24 cellular contexts compared by ENCODE assay signal in genomic region chr1:179108644-179109043, GRCh38.
"Had no signal": no experiment of that assay in that cellular context is flagged by ENCODE, and none has a peak within 500 bp of the region (broad histone marks: within the 10 kb centered on the region; RNA-seq: fewer than 3 reads in every experiment).

No MANE protein-coding gene starts in this region.

- H3K27ac Mint-ChIP-seq: mesothelial cell of epicardium; naive thymus-derived CD8-positive, alpha-beta T cell; progenitor cell of endocrine pancreas; stimulated activated naive B cell treated with anti-CD40 and anti-IgM and Interleukin-4, amounts not matched to agents 10 μg/mL and 1 μg/mL and 100 μg/mL, for 72 hours; stimulated activated naive CD8-positive, alpha-beta T cell treated with anti-CD3 and anti-CD28 coated beads, Interleukin-15, Interleukin-2, amounts not matched to agents 100 ng/mL and 50 ng/mL, for 24 hours had no signal

- H3K4me3 ChIP-seq: gastrocnemius medialis, right atrium auricular region, sigmoid colon, thoracic aorta, tibial nerve, upper lobe of left lung had no signal

- H3K4me1 ChIP-seq: parathyroid adenoma, sigmoid colon had no signal

- H3K4me3 Mint-ChIP-seq: effector memory CD8-positive, alpha-beta T cell; mesothelial cell of epicardium; naive thymus-derived CD8-positive, alpha-beta T cell; nephron progenitor cell; stimulated activated naive B cell treated with anti-CD40 and anti-IgM and Interleukin-4, amounts not matched to agents 10 μg/mL and 1 μg/mL and 100 μg/mL, for 72 hours; stimulated activated naive CD8-positive, alpha-beta T cell treated with anti-CD3 and anti-CD28 coated beads, Interleukin-15, Interleukin-2, amounts not matched to agents 100 ng/mL and 50 ng/mL, for 24 hours had no signal

- H3K4me1 Mint-ChIP-seq: naive thymus-derived CD8-positive, alpha-beta T cell; nephron progenitor cell had no signal

- H3K79me2 ChIP-seq: parathyroid adenoma had no signal

- H2AFZ ChIP-seq: parathyroid adenoma had no signal

- H3K9ac ChIP-seq: parathyroid adenoma had no signal

- H3K9me3 Mint-ChIP-seq: effector memory CD8-positive, alpha-beta T cell; mesothelial cell of epicardium; naive thymus-derived CD8-positive, alpha-beta T cell; nephron progenitor cell; stimulated activated naive B cell treated with anti-CD40 and anti-IgM and Interleukin-4, amounts not matched to agents 10 μg/mL and 1 μg/mL and 100 μg/mL, for 72 hours; stimulated activated naive CD8-positive, alpha-beta T cell treated with anti-CD3 and anti-CD28 coated beads, Interleukin-15, Interleukin-2, amounts not matched to agents 100 ng/mL and 50 ng/mL, for 24 hours had no signal

- H3K27ac ChIP-seq: gastrocnemius medialis, parathyroid adenoma, right atrium auricular region, sigmoid colon, thoracic aorta, tibial nerve, upper lobe of left lung had no signal

- H3K27me3 ChIP-seq: gastrocnemius medialis, right atrium auricular region, sigmoid colon, tibial nerve, upper lobe of left lung had no signal

- H3K9me3 ChIP-seq: gastrocnemius medialis, right atrium auricular region, sigmoid colon, thoracic aorta, tibial nerve, upper lobe of left lung had no signal

- DNase-seq: cerebellar nuclear complex; cortex of kidney; effector memory CD8-positive, alpha-beta T cell; gastrocnemius medialis; head of caudate nucleus; mesenchymal stem cell; naive thymus-derived CD8-positive, alpha-beta T cell; nephron progenitor cell; nucleus accumbens; sigmoid colon; stimulated activated CD4-positive, alpha-beta T cell treated with anti-CD3 and anti-CD28 coated beads, Interleukin-2, amount 100 ng/mL, for 24 hours; stimulated activated CD4-positive, alpha-beta T cell treated with anti-CD3 and anti-CD28 coated beads, Interleukin-4, amount 100 ng/mL, for 24 hours; stimulated activated naive B cell treated with anti-CD40 and anti-IgM and Interleukin-4, amounts not matched to agents 10 μg/mL and 1 μg/mL and 100 μg/mL, for 72 hours; upper lobe of left lung had no signal

- FAIRE-seq: endometrium, keratinocyte, urothelium cell line had no signal

- ATAC-seq: effector memory CD8-positive, alpha-beta T cell; naive thymus-derived CD8-positive, alpha-beta T cell; stimulated activated naive B cell treated with anti-CD40 and anti-IgM and Interleukin-4, amounts not matched to agents 10 μg/mL and 1 μg/mL and 100 μg/mL, for 72 hours had no signal
